ENCODE assay signal across 13 cellular contexts in the genomic region with DNA sequence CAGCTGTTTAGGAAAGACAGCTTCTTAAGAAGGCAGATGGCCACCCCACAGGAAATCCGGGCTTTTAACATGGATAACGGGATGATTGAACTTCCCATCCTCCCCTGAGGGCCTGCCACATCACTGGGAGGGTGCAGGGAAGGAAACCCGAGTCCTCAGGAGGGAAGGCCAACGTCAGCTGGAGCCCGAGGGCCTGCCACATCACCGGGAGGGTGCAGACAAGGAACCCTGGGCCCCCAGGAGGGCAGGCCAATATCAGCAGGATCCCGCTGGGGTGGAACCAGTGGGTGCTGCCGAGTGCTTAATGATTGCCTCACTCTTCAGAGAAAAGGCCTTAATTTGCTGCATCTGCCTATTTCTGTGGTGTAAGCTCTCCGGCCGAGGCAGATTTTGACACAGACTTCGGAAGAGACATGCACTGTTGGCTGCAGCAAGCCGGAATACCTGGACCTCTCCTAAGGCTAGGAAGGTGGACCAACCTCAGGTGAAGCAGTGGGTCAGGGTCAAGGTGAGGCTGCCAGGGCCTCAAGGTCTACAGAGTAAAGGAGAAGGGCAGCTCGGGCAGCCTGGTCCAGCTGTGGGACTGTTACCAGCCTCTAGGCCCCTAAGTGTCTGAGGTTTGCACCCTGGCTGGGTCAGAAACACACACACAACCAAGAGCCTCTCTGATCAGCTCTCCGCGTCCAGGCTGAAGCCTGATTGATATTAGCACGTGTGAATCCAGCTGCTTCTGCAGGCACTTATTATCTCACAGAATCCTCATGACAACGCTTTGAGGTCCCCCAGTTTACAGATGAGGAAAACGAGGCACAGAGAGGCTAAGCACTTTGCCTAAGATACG. TPM values are rescaled to one million over a fixed set of nuclear protein-coding genes. Genes with fewer than 3 reads are reported as not detected.
A peak's percentile ranks its signal among the peaks of the same experiment; 100 is the strongest.
DNase-seq lines count a peak whose midpoint lies in the region; ATAC-seq and TF ChIP-seq lines count a peak whose summit lies in the region.
"Had no signal": no experiment of that assay in that cellular context is flagged by ENCODE, and none has a peak within 500 bp of the region (broad histone marks: within the 10 kb centered on the region; RNA-seq: fewer than 3 reads in every experiment).

No MANE protein-coding gene starts in this region.

- peak overlapping the region; percentile 80 for H2BK5ac ChIP-seq in IMR-90 (ENCODE audit: low read depth, low read length, poor library complexity, severe bottlenecking)

- peak overlapping the region; percentile 22; the same call in 1 of the 2 replicates for H3K27ac ChIP-seq in IMR-90 (ENCODE audit: insufficient read depth, low read length)

- no peaks in the 10 kb centered on the region for H3K9me3 Mint-ChIP-seq in mesothelial cell of epicardium
- H3K9me3 Mint-ChIP-seq: activated B cell treated with CpG ODN at 0.5 μM for 24 hours; CD4-positive, alpha-beta memory T cell had no signal

- intact Hi-C loops in IMR-90 (cut with micrococcal nuclease): no loop called here

- no peaks in the 10 kb centered on the region for H3K36me3 ChIP-seq in IMR-90 (ENCODE audit: control insufficient read depth, insufficient read depth, low read length)

- dilution Hi-C loops in IMR-90 (cut with HindIII; ENCODE audit: low sequenced_read_pairs, unreplicated experiment): no loop called here

- H3K9me3 ChIP-seq in IMR-90 (ENCODE audit: control insufficient read depth, insufficient read depth, low read length): no peaks in the 10 kb centered on the region

- peak overlapping the region; percentile 72 for H4K91ac ChIP-seq in IMR-90 (ENCODE audit: insufficient read depth, low read depth, low read length)

- CTCF ChIA-PET in IMR-90 (lab: Yijun Ruan, JAX): no interaction called here

- peak overlapping the region; percentile 56 for H4K5ac ChIP-seq in IMR-90 (ENCODE audit: low read depth, low read length)

- H3K4ac ChIP-seq in IMR-90 (ENCODE audit: low read depth, low read length): peak overlapping the region; percentile 66

- H3K36me3 Mint-ChIP-seq in mesothelial cell of epicardium: no peaks in the 10 kb centered on the region
- H3K36me3 Mint-ChIP-seq: CD4-positive, alpha-beta memory T cell had no signal

- H3K4me1 ChIP-seq in IMR-90 (ENCODE audit: control insufficient read depth, insufficient read depth, low read length): peaks cover 27% of the 10 kb centered on the region

- peak overlapping the region; percentile 17; the same call in 2 of the 3 replicates for H2BK15ac ChIP-seq in IMR-90 (ENCODE audit: low read depth, low read length)

- H3K4me2 ChIP-seq in IMR-90 (ENCODE audit: low read depth, low read length): no peak overlapping the region

- no peak for TF ChIP-seq POLR2A in IMR-90 (IDR thresholded peaks at IDR 0.05; ENCODE audit: low read depth, low read length)

- no peaks in the 10 kb centered on the region for H3K27me3 ChIP-seq in IMR-90 (ENCODE audit: control insufficient read depth, insufficient read depth, low read length)

- peak overlapping the region; percentile 4; the same call in 1 of the 2 replicates for H3K56ac ChIP-seq in IMR-90 (ENCODE audit: extremely low read depth, insufficient read depth, low read length)

- peak overlapping the region; percentile 32 to 95; a peak in 3 of 4 replicates for H4K8ac ChIP-seq in IMR-90 (ENCODE audit: low read depth in 2 of 2, low read length in 2 of 2)

- 89% methylated on average over 8 of the region's 19 CpGs; no CpG with 5 or more reads in 1 of the 2 experiments for WGBS in IMR-90 (ENCODE audit: extremely low coverage in 2 of 2, insufficient read length in 1 of 2), 2 experiments

- DNase-seq in AG10803 (ENCODE audit: low read depth) (peak; percentile 55), IMR-90 (peak; percentile 59), astrocyte of the hippocampus (ENCODE audit: low read depth, low spot score) (peak; percentile 39), mesothelial cell of epicardium (ENCODE audit: low spot score in 2 of 2, unreplicated experiment in 2 of 2) (no peak), nucleus accumbens (lab: John Stamatoyannopoulos, UW) (no peak), NCI-H1694 treated with DMSO at 0.1 percent for 48 hours (lab: John Stamatoyannopoulos, UW) (no peak), COLO668 (lab: John Stamatoyannopoulos, UW; ENCODE audit: unreplicated experiment) (no peak)
- DNase-seq: activated B cell treated with CpG ODN at 0.5 μM for 24 hours; CD4-positive, alpha-beta memory T cell; NCI-H2107; stimulated activated CD4-positive, alpha-beta T cell treated with anti-CD3 and anti-CD28 coated beads, Interleukin-15, amount 100 ng/mL, for 24 hours had no signal

- H2AK9ac ChIP-seq in IMR-90 (replicated peaks; ENCODE audit: low read depth, low read length, poor library complexity): peak overlapping the region; percentile 37

- H2AK5ac ChIP-seq in IMR-90 (ENCODE audit: low read depth, low read length): peak overlapping the region; percentile 69

- H2BK20ac ChIP-seq in IMR-90 (ENCODE audit: low read depth, low read length): peak overlapping the region; percentile 78

- H4K20me1 ChIP-seq in IMR-90 (ENCODE audit: insufficient read depth, low read length): no peaks in the 10 kb centered on the region

- peaks cover 22% of the 10 kb centered on the region for H3K4me1 Mint-ChIP-seq in mesothelial cell of epicardium
- H3K4me1 Mint-ChIP-seq: activated B cell treated with CpG ODN at 0.5 μM for 24 hours; CD4-positive, alpha-beta memory T cell had no signal

- peak overlapping the region; percentile 74 for H3K14ac ChIP-seq in IMR-90 (replicated peaks; ENCODE audit: low read depth, low read length)

- in situ Hi-C loops in IMR-90 (cut with MboI; ENCODE audit: low sequenced_read_pairs): no loop called here

- peak overlapping the region; percentile 62 for H3K18ac ChIP-seq in IMR-90 (ENCODE audit: low read depth, low read length)

- no peak overlapping the region for H3K9ac ChIP-seq in IMR-90 (ENCODE audit: low read depth, low read length)

- ATAC-seq in IMR-90 (ENCODE audit: low read depth) (peak; percentile 15; the same call in 1 of the 2 replicates), GM21737 (IDR thresholded peaks at IDR 0.05; ENCODE audit: unreplicated experiment) (no peak)

- no peak for TF ChIP-seq RAD21 in IMR-90 (IDR thresholded peaks at IDR 0.05; ENCODE audit: low read length)

- BruUV-seq in IMR-90 (replicated peaks; lab: Mats Ljungman, UMichigan): no TSS peak

- POLR2A ChIA-PET in IMR-90 (lab: Charles Lee; ENCODE audit: unreplicated experiment): no interaction called here

- no peak overlapping the region for H3K4me3 Mint-ChIP-seq in mesothelial cell of epicardium
- H3K4me3 Mint-ChIP-seq: activated B cell treated with CpG ODN at 0.5 μM for 24 hours; CD4-positive, alpha-beta memory T cell had no signal

- no peak for TF ChIP-seq CTCF in AG10803 (conservative IDR thresholded peaks at IDR 0.05; ENCODE audit: low read length)
- TF ChIP-seq CTCF in IMR-90 (conservative IDR thresholded peaks at IDR 0.05; ENCODE audit: low read depth, low read length): no peak
- TF ChIP-seq CTCF in mesothelial cell of epicardium (IDR thresholded peaks at IDR 0.05; ENCODE audit: unreplicated experiment): no peak

- peak overlapping the region; percentile 75 for H2AFZ ChIP-seq in IMR-90 (replicated peaks; ENCODE audit: low read length, poor library complexity)

- H2BK120ac ChIP-seq in IMR-90 (ENCODE audit: low read depth, low read length): peak overlapping the region; percentile 82

- H3K79me1 ChIP-seq in IMR-90 (ENCODE audit: low read depth in 1 of 2, low read length in 2 of 2): peaks cover 0 to 11% of the 10 kb centered on the region in 2 experiments; a peak in 1 of 4 replicates

- no peaks in the 10 kb centered on the region for H3K27me3 Mint-ChIP-seq in mesothelial cell of epicardium (ENCODE audit: low read depth)

- peak overlapping the region; percentile 93 for H3K27ac Mint-ChIP-seq in mesothelial cell of epicardium
- H3K27ac Mint-ChIP-seq: activated B cell treated with CpG ODN at 0.5 μM for 24 hours; CD4-positive, alpha-beta memory T cell had no signal

- peaks cover 21% of the 10 kb centered on the region for H3K9me1 ChIP-seq in IMR-90 (ENCODE audit: insufficient read depth, low read length)

- peak overlapping the region; percentile 17; the same call in 1 of the 2 replicates for H3K23ac ChIP-seq in IMR-90 (ENCODE audit: low read depth, low read length)

- no peak overlapping the region for H3K4me3 ChIP-seq in AG10803 (ENCODE audit: low read length)
- no peak overlapping the region for H3K4me3 ChIP-seq in IMR-90 (ENCODE audit: insufficient read depth, low read depth, low read length)
- H3K4me3 ChIP-seq: dorsolateral prefrontal cortex had no signal

TF ChIP-seq in IMR-90, 13 proteins besides CTCF, POLR2A, EP300 and RAD21:
- TF ChIP-seq NFE2L2 (IDR thresholded peaks at IDR 0.05; ENCODE audit: low read depth, low read length) (no peak), CEBPB (IDR thresholded peaks at IDR 0.05; ENCODE audit: low read depth, low read length) (peak; percentile 20; the same call in 1 of the 2 replicates)

RNA-seq across cellular contexts. Expression of a gene that starts 14.8 kb away (rescaled TPM):
- total RNA-seq in IMR-90 (2012; rRNA removed) (19.2 and 21.1 TPM in 2 replicates), mesothelial cell of epicardium (549 to 605 TPM (median 596 TPM) in 3 replicates)
- polyA plus RNA-seq in IMR-90 (2012; rRNA removed): 154 and 173 TPM in 2 replicates
- 95.5 and 194 TPM in 2 replicates for polyA plus RNA-seq in IMR-90 (2012; cell fraction: cytosol; rRNA removed)
- 391 and 419 TPM in 2 replicates for polyA plus RNA-seq in IMR-90 (2012; cell fraction: nucleus; rRNA removed; ENCODE audit: low replicate concordance)

Comparison
In these comparisons a context has a peak if more than half of its experiments do, and no peak if none do; other contexts are left out.
1. DNase-seq: peak in AG10803 (single experiment), IMR-90 (single experiment) and astrocyte of the hippocampus (single experiment); none in mesothelial cell of epicardium (0 of 2), nucleus accumbens (0 of 56), NCI-H1694 treated with DMSO at 0.1 percent for 48 hours (single experiment) and COLO668 (single experiment).
2. RNA of a gene that starts 14.8 kb away (total RNA-seq): 549 to 605 TPM in mesothelial cell of epicardium; 19.2 to 21.1 TPM in IMR-90; every median in the first group is over 10 times any median in the second.